In the genomic region with DNA sequence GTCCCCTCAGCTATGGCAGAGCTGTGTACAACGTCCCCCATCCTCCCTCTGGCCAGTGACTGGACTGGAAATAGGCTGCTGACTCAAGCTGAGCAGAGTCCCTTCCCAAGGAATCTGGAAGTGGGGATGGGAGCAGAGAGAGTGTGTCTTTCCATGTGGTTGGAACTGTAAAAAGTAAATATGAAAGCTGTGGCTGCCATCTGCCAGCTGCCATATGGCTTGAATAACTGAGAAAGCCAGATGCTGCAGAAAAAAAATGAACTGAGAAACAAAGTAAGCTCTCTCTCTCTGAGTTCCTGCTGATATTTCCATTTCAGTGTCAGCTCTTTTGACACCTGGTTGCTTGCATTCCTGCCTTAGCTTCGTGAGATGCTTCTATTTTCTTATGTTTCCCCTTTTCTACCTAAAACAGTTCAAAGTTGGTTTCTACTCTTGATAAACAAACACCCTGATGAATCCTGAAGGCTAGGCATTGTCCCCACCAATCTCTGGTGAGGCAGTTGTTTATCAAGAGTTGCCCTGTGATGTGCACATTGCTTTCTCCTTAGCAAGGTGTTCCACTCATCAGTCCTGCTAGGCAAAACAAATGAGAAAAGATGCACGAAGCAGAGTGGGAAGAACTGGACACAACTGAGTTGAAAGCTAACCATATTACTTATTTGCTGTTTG, we compare ENCODE assay signal across 11 cellular contexts. TPM values are rescaled to one million over a fixed set of nuclear protein-coding genes. Genes with fewer than 3 reads are reported as not detected.
A peak's percentile ranks its signal among the peaks of the same experiment; 100 is the strongest.
DNase-seq lines count a peak whose midpoint lies in the region; ATAC-seq and TF ChIP-seq lines count a peak whose summit lies in the region.
"Had no signal": no experiment of that assay in that cellular context is flagged by ENCODE, and none has a peak within 500 bp of the region (broad histone marks: within the 10 kb centered on the region; RNA-seq: fewer than 3 reads in every experiment).

No MANE protein-coding gene starts in this region.

- DNase-seq in ELR (ENCODE audit: low read depth) (peak; percentile 43), fibroblast of mammary gland (ENCODE audit: low read depth) (peak; percentile 65), COR-L47 (lab: John Stamatoyannopoulos, UW) (no peak), glomerular visceral epithelial cell (ENCODE audit: extremely low spot score) (no peak), MCF 10A (ENCODE audit: unreplicated experiment) (no peak)
- no peak for DNase-seq in activated naive CD4-positive, alpha-beta T cell treated with anti-CD3 and anti-CD28 coated beads, Interleukin-2, amount 50 U/mL, for 16 hours
- DNase-seq: SHP77 treated with DMSO at 0.1 percent for 48 hours had no signal

- ATAC-seq in GM21529 (IDR thresholded peaks at IDR 0.05; ENCODE audit: unreplicated experiment) (peak; percentile 85), HG03558 (IDR thresholded peaks at IDR 0.05; ENCODE audit: extremely low read depth, unreplicated experiment) (peak; percentile 49)

- H3K27me3 Mint-ChIP-seq in MCF 10A (ENCODE audit: insufficient read depth, unreplicated experiment): no peaks in the 10 kb centered on the region
- H3K27me3 Mint-ChIP-seq: brain had no signal

- CTCF ChIA-PET in MCF 10A (lab: Yijun Ruan, JAX): interaction anchor here (0.6 to 1.2 kb wide), 3 partner anchors 24 to 544 kb away, joined by 3 read pairs; partner anchors contain the start of gene BCAR3

- no peak overlapping the region for H3K4me3 ChIP-seq in fibroblast of mammary gland (ENCODE audit: control insufficient read depth, low read depth, low read length)

- no peak for TF ChIP-seq CTCF in fibroblast of mammary gland (conservative IDR thresholded peaks at IDR 0.05; ENCODE audit: control insufficient read depth, insufficient read depth, low read depth, low read length)
- no peak for TF ChIP-seq CTCF in MCF 10A (IDR thresholded peaks at IDR 0.05; ENCODE audit: unreplicated experiment)

- POLR2A ChIA-PET in MCF 10A (lab: Yijun Ruan, JAX): interaction anchor here (29.5 kb wide), 1 partner anchor 17 kb away, joined by 750 read pairs; the partner anchor contains the start of gene DR1

- intact Hi-C loops in MCF 10A (cut with micrococcal nuclease): no loop called here

- H3K27ac Mint-ChIP-seq in MCF 10A (ENCODE audit: low read depth, unreplicated experiment): no peak overlapping the region

- H3K9me3 Mint-ChIP-seq in MCF 10A (ENCODE audit: unreplicated experiment): no peaks in the 10 kb centered on the region
- H3K9me3 Mint-ChIP-seq: brain had no signal

- H3K4me3 Mint-ChIP-seq in MCF 10A (ENCODE audit: unreplicated experiment): no peak overlapping the region
- H3K4me3 Mint-ChIP-seq: brain, CD14-positive monocyte had no signal

- no TSS peak for BruUV-seq in MCF 10A (replicated peaks; lab: Mats Ljungman, UMichigan)

- peaks cover 7% of the 10 kb centered on the region for H3K36me3 Mint-ChIP-seq in MCF 10A (ENCODE audit: insufficient read depth, unreplicated experiment)
- H3K36me3 Mint-ChIP-seq: brain had no signal

- peaks cover 16% of the 10 kb centered on the region for H3K4me1 Mint-ChIP-seq in MCF 10A (ENCODE audit: insufficient read depth, unreplicated experiment)
- H3K4me1 Mint-ChIP-seq: CD14-positive monocyte had no signal

RNA-seq across cellular contexts. Expression of gene DR1, which starts 16.8 kb away (rescaled TPM):
- 103 and 104 TPM in 2 replicates for total RNA-seq in MCF 10A (2022)

Comparison
In these comparisons a context has a peak if more than half of its experiments do, and no peak if none do; other contexts are left out.
1. DNase-seq: peak in ELR (single experiment) and fibroblast of mammary gland (single experiment); none in COR-L47 (single experiment), glomerular visceral epithelial cell (single experiment), activated naive CD4-positive, alpha-beta T cell treated with anti-CD3 and anti-CD28 coated beads, Interleukin-2, amount 50 U/mL, for 16 hours (single experiment) and MCF 10A (single experiment).